In the genomic region with DNA sequence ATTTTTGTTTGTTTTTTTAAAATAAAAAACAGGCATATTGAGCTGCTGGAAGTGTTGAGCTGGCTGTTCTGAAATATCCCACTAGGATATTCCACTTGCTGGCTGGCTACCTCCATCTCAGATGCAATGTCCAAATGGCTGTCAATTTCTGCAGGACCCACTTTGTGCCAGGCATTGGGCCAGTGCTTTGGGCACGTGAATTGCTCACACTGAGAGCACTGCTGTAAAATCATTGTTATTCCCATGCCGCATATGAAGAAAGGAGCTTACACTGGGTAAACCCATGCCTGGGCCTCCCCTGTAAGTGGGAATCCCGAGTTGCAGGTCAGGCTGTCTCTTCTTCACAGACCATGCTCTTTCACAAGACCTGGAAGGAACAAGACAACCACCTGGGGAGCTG, we compare ENCODE assay signal across 31 cellular contexts. TPM values are rescaled to one million over a fixed set of nuclear protein-coding genes. Genes with fewer than 3 reads are reported as not detected.
"Had no signal": no experiment of that assay in that cellular context is flagged by ENCODE, and none has a peak within 500 bp of the region (broad histone marks: within the 10 kb centered on the region; RNA-seq: fewer than 3 reads in every experiment).

No MANE protein-coding gene starts in this region.

- ATAC-seq: esophagus mucosa; foreskin keratinocyte; left lung; lower lobe of right lung; natural killer cell treated with Interleukin-12 subunit alpha and Interleukin-12 subunit beta and Interleukin-15 and Interleukin-18, amount 100 ng/mL, for 72 hours; pancreas; sciatic nerve; stimulated activated naive CD8-positive, alpha-beta T cell treated with anti-CD3 and anti-CD28 coated beads, Interleukin-15, amount 100 ng/mL, for 72 hours; upper lobe of right lung had no signal

- H3K4me1 ChIP-seq: colonic mucosa, foreskin keratinocyte, left lung, pancreas, suprapubic skin, upper lobe of right lung had no signal

- H3K4me1 Mint-ChIP-seq: stimulated activated naive CD8-positive, alpha-beta T cell treated with anti-CD3 and anti-CD28 coated beads, Interleukin-15, amount 100 ng/mL, for 72 hours had no signal

- DNase-seq: colonic mucosa; effector CD8-positive, alpha-beta T cell; endodermal cell; foreskin keratinocyte; glutamatergic neuron; kidney; left lung; lower lobe of right lung; pancreas; retina; stimulated activated CD4-positive, alpha-beta T cell treated with anti-CD3 and anti-CD28 coated beads, Interleukin-12 subunit alpha, Interleukin-12 subunit beta, amount 100 ng/mL, for 4 hours; stimulated activated CD4-positive, alpha-beta T cell treated with anti-CD3 and anti-CD28 coated beads, Interleukin-1b, Interleukin-23, amount 100 ng/mL, for 48 hours; stimulated activated CD4-positive, alpha-beta T cell treated with anti-CD3 and anti-CD28 coated beads, Interleukin-4, amount 100 ng/mL, for 1 hour; stimulated activated CD8-positive, alpha-beta memory T cell treated with anti-CD3 and anti-CD28 coated beads, Interleukin-4, amount 100 ng/mL, for 48 hours; stimulated activated naive CD4-positive, alpha-beta T cell; stimulated activated naive CD8-positive, alpha-beta T cell treated with anti-CD3 and anti-CD28 coated beads, Interleukin-15, amount 100 ng/mL, for 72 hours; transverse colon; upper lobe of right lung had no signal

- H3K9me3 ChIP-seq: colonic mucosa, left lung, lower lobe of right lung, neutrophil, pancreas, suprapubic skin, transverse colon, upper lobe of right lung, vagina had no signal

- H3K27me3 ChIP-seq: colonic mucosa, foreskin keratinocyte, left lung, neutrophil, pancreas, suprapubic skin, transverse colon, upper lobe of right lung, vagina had no signal

- H3K36me3 ChIP-seq: colonic mucosa, left lung, lower lobe of right lung, neutrophil, pancreas, suprapubic skin, transverse colon, upper lobe of right lung, vagina had no signal

- H3K9me3 Mint-ChIP-seq: dendritic cell treated with granulocyte-macrophage colony-stimulating factor and Interleukin-4, amounts not matched to agents 40 ng/mL and 50 ng/mL, for 4 days; natural killer cell treated with Interleukin-12 subunit alpha and Interleukin-12 subunit beta and Interleukin-15 and Interleukin-18, amount 100 ng/mL, for 72 hours; neural crest cell; stimulated activated naive CD8-positive, alpha-beta T cell treated with anti-CD3 and anti-CD28 coated beads, Interleukin-15, amount 100 ng/mL, for 72 hours had no signal

- H3K27ac ChIP-seq: colonic mucosa, epithelial cell of prostate, foreskin keratinocyte, left lung, lower lobe of right lung, neutrophil, pancreas, suprapubic skin, transverse colon, upper lobe of right lung, vagina had no signal

- H3K36me3 Mint-ChIP-seq: natural killer cell treated with Interleukin-12 subunit alpha and Interleukin-12 subunit beta and Interleukin-15 and Interleukin-18, amount 100 ng/mL, for 72 hours had no signal

- H3K27me3 Mint-ChIP-seq: dendritic cell treated with granulocyte-macrophage colony-stimulating factor and Interleukin-4, amounts not matched to agents 40 ng/mL and 50 ng/mL, for 4 days; stimulated activated naive CD8-positive, alpha-beta T cell treated with anti-CD3 and anti-CD28 coated beads, Interleukin-15, amount 100 ng/mL, for 72 hours had no signal

- H3K4me3 Mint-ChIP-seq: dendritic cell treated with granulocyte-macrophage colony-stimulating factor and Interleukin-4, amounts not matched to agents 40 ng/mL and 50 ng/mL, for 4 days; endodermal cell; natural killer cell treated with Interleukin-12 subunit alpha and Interleukin-12 subunit beta and Interleukin-15 and Interleukin-18, amount 100 ng/mL, for 72 hours; neural crest cell; stimulated activated naive CD8-positive, alpha-beta T cell treated with anti-CD3 and anti-CD28 coated beads, Interleukin-15, amount 100 ng/mL, for 72 hours had no signal

- H3K27ac Mint-ChIP-seq: dendritic cell treated with granulocyte-macrophage colony-stimulating factor and Interleukin-4, amounts not matched to agents 40 ng/mL and 50 ng/mL, for 4 days; endodermal cell; natural killer cell treated with Interleukin-12 subunit alpha and Interleukin-12 subunit beta and Interleukin-15 and Interleukin-18, amount 100 ng/mL, for 72 hours; stimulated activated naive CD8-positive, alpha-beta T cell treated with anti-CD3 and anti-CD28 coated beads, Interleukin-15, amount 100 ng/mL, for 72 hours had no signal

- H3K4me3 ChIP-seq: colonic mucosa, left lung, lower lobe of right lung, pancreas, smooth muscle cell, suprapubic skin, transverse colon, upper lobe of right lung, vagina had no signal

RNA-seq across cellular contexts. Expression of a gene that starts 56.7 kb away (rescaled TPM):
- total RNA-seq: fibroblast of lung, foreskin keratinocyte, myocyte, pulmonary artery endothelial cell had no signal
- polyA plus RNA-seq: fibroblast of lung, foreskin keratinocyte, smooth muscle cell had no signal
